ENCODE assay signal across 18 cellular contexts in genomic region chr11:111393585-111393984, GRCh38. TPM values are rescaled to one million over a fixed set of nuclear protein-coding genes. Genes with fewer than 3 reads are reported as not detected.
DNase-seq lines count a peak whose midpoint lies in the region; ATAC-seq, FAIRE-seq and TF ChIP-seq lines count a peak whose summit lies in the region.
"Had no signal": no experiment of that assay in that cellular context is flagged by ENCODE, and none has a peak within 500 bp of the region (broad histone marks: within the 10 kb centered on the region; RNA-seq: fewer than 3 reads in every experiment).

No MANE protein-coding gene starts in this region.

- H3K27me3 ChIP-seq in OCI-LY1 (ENCODE audit: insufficient read depth, low read length) (no peaks in the 10 kb centered on the region), WERI-Rb-1 (ENCODE audit: insufficient read depth, low read depth, severe bottlenecking) (no peaks in the 10 kb centered on the region)

- H3K4me3 ChIP-seq in OCI-LY1 (ENCODE audit: low read depth, low read length, poor library complexity, severe bottlenecking) (peak overlapping the region; percentile 2), WERI-Rb-1 (ENCODE audit: low read depth, low read length) (no peak overlapping the region)
- H3K4me3 ChIP-seq: A549, GM23248 had no signal

- no peaks in the 10 kb centered on the region for H3K9me3 ChIP-seq in OCI-LY1 (ENCODE audit: low read length)
- no peaks in the 10 kb centered on the region for H3K9me3 ChIP-seq in WERI-Rb-1 (ENCODE audit: severe bottlenecking)
- H3K9me3 ChIP-seq: A549, Caco-2 had no signal

- H3K36me3 ChIP-seq in OCI-LY1 (ENCODE audit: insufficient read depth, low read length) (peaks cover under 1% of the 10 kb centered on the region; the same call in 1 of the 2 replicates), WERI-Rb-1 (no peaks in the 10 kb centered on the region)

- TF ChIP-seq CTCF in OCI-LY1 (IDR thresholded peaks at IDR 0.05; ENCODE audit: low read length) (no peak), WERI-Rb-1 (IDR thresholded peaks at IDR 0.05; ENCODE audit: low read depth, low read length) (no peak)

- no peaks in the 10 kb centered on the region for H3K36me3 Mint-ChIP-seq in memory B cell
- H3K36me3 Mint-ChIP-seq in activated T-helper 17 cell treated with anti-CD3 and anti-CD28 coated beads, Interleukin-2, amount 50 U/mL, for 72 hours (ENCODE audit: low read depth) = no peaks in the 10 kb centered on the region

- H3K9ac ChIP-seq in OCI-LY1 (ENCODE audit: low read length) = peak overlapping the region; percentile 13; the same call in 1 of the 2 replicates
- H3K9ac ChIP-seq: GM23248 had no signal

- no peak for TF ChIP-seq POLR2A in GM12891 (IDR thresholded peaks at IDR 0.05; ENCODE audit: low read depth, low read length)

- no peak for DNase-seq in GM12891 (ENCODE audit: insufficient read length, low spot score)
- no peak for DNase-seq in memory B cell (ENCODE audit: low spot score in 2 of 2)
- DNase-seq in WERI-Rb-1 = no peak
- no peak for DNase-seq in stimulated activated CD4-positive, alpha-beta T cell treated with anti-CD3 and anti-CD28 coated beads, Interleukin-2, amount 100 ng/mL, for 24 hours
- DNase-seq: Caco-2; CD8-positive, alpha-beta memory T cell; DND-41; GF-D8; IMR-90 had no signal

- no peaks in the 10 kb centered on the region for H3K79me2 ChIP-seq in OCI-LY1 (ENCODE audit: insufficient read depth, low read length)

- H3K4me2 ChIP-seq in OCI-LY1 (ENCODE audit: low read length) = peak overlapping the region; percentile 60; the same call in 1 of the 2 replicates
- H3K4me2 ChIP-seq: A549 had no signal

- H3K4me1 ChIP-seq in OCI-LY1 (ENCODE audit: insufficient read depth, low read length, severe bottlenecking) = peaks cover 89% of the 10 kb centered on the region
- H3K4me1 ChIP-seq: A549, Caco-2 had no signal

- H3K27me3 Mint-ChIP-seq in memory B cell = no peaks in the 10 kb centered on the region
- no peaks in the 10 kb centered on the region for H3K27me3 Mint-ChIP-seq in activated T-helper 17 cell treated with anti-CD3 and anti-CD28 coated beads, Interleukin-2, amount 50 U/mL, for 72 hours

- H3K9me3 Mint-ChIP-seq in memory B cell = no peaks in the 10 kb centered on the region
- no peaks in the 10 kb centered on the region for H3K9me3 Mint-ChIP-seq in activated T-helper 17 cell treated with anti-CD3 and anti-CD28 coated beads, Interleukin-2, amount 50 U/mL, for 72 hours
- H3K9me3 Mint-ChIP-seq: CD8-positive, alpha-beta memory T cell had no signal

- H4K20me1 ChIP-seq in OCI-LY1 (ENCODE audit: insufficient read depth, low read length) = no peaks in the 10 kb centered on the region

- H3K27ac Mint-ChIP-seq in memory B cell = peak overlapping the region; percentile 43
- H3K27ac Mint-ChIP-seq in activated T-helper 17 cell treated with anti-CD3 and anti-CD28 coated beads, Interleukin-2, amount 50 U/mL, for 72 hours = no peak overlapping the region
- H3K27ac Mint-ChIP-seq: CD8-positive, alpha-beta memory T cell had no signal

- no peak overlapping the region for H3K4me3 Mint-ChIP-seq in memory B cell
- no peak overlapping the region for H3K4me3 Mint-ChIP-seq in activated T-helper 17 cell treated with anti-CD3 and anti-CD28 coated beads, Interleukin-2, amount 50 U/mL, for 72 hours
- H3K4me3 Mint-ChIP-seq: CD8-positive, alpha-beta memory T cell had no signal

- H3K27ac ChIP-seq in OCI-LY1 (ENCODE audit: low read depth, low read length, poor library complexity, severe bottlenecking) (peak overlapping the region; percentile 97), WERI-Rb-1 (no peak overlapping the region)
- H3K27ac ChIP-seq: A549, GM23248, HL-60 had no signal

- H2AFZ ChIP-seq in OCI-LY1 (ENCODE audit: low read length) = no peak overlapping the region
- H2AFZ ChIP-seq: GM23248 had no signal

- H3F3A ChIP-seq in OCI-LY1 (ENCODE audit: insufficient read depth, low read length) = peaks cover under 1% of the 10 kb centered on the region

- H3K4me1 Mint-ChIP-seq in memory B cell = peaks cover 53% of the 10 kb centered on the region
- peaks cover under 1% of the 10 kb centered on the region for H3K4me1 Mint-ChIP-seq in activated T-helper 17 cell treated with anti-CD3 and anti-CD28 coated beads, Interleukin-2, amount 50 U/mL, for 72 hours
- H3K4me1 Mint-ChIP-seq: CD8-positive, alpha-beta memory T cell had no signal

- ATAC-seq in memory B cell (ENCODE audit: low read depth) = no peak
- no peak for ATAC-seq in activated T-helper 17 cell treated with anti-CD3 and anti-CD28 coated beads, Interleukin-2, amount 50 U/mL, for 72 hours (replicated peaks)
- ATAC-seq: A549, HCT116 had no signal

- no peaks in the 10 kb centered on the region for H3K9me2 ChIP-seq in OCI-LY1 (ENCODE audit: low read depth, low read length)

- peak; percentile 56 for FAIRE-seq in GM12891 (lab: Jason Lieb, UNC)
- FAIRE-seq: A549, H54 had no signal

TF ChIP-seq in GM12891, 5 proteins besides CTCF, POLR2A, EP300 and RAD21:
- TF ChIP-seq SPI1 (IDR thresholded peaks at IDR 0.05; ENCODE audit: low read depth, low read length) = no peak
- TF ChIP-seq TAF1 (IDR thresholded peaks at IDR 0.05; ENCODE audit: low read depth, low read length) = no peak
- no peak for TF ChIP-seq PAX5 (IDR thresholded peaks at IDR 0.05; ENCODE audit: insufficient read depth, low read length, severe bottlenecking)
- no peak for TF ChIP-seq POU2F2 (IDR thresholded peaks at IDR 0.05; ENCODE audit: low read depth, low read length)
- TF ChIP-seq POLR2AphosphoS5 (IDR thresholded peaks at IDR 0.05; ENCODE audit: low read depth, low read length) = no peak
TF ChIP-seq in GM12891: peak in this region for 0.

RNA-seq across cellular contexts. Expression of gene POU2AF1, which starts 14.5 kb away (rescaled TPM):
- polyA plus RNA-seq in GM12891 (2012; ENCODE audit: low read depth, missing spikeins) = 136 TPM
- 10 to 100 TPM in 1 of 2 donors, 1 to 10 TPM in 1; 6.4 to 36.6 TPM for total RNA-seq in activated T-helper 17 cell treated with anti-CD3 and anti-CD28 coated beads, Interleukin-2, amount 50 U/mL, for 72 hours
- total RNA-seq: IMR-90 had no signal
- polyA plus RNA-seq: A549; AG04450; BJ; CD8-positive, alpha-beta memory T cell; IMR-90 had no signal
